1 cellular context compared by ENCODE assay signal in the genomic region with DNA sequence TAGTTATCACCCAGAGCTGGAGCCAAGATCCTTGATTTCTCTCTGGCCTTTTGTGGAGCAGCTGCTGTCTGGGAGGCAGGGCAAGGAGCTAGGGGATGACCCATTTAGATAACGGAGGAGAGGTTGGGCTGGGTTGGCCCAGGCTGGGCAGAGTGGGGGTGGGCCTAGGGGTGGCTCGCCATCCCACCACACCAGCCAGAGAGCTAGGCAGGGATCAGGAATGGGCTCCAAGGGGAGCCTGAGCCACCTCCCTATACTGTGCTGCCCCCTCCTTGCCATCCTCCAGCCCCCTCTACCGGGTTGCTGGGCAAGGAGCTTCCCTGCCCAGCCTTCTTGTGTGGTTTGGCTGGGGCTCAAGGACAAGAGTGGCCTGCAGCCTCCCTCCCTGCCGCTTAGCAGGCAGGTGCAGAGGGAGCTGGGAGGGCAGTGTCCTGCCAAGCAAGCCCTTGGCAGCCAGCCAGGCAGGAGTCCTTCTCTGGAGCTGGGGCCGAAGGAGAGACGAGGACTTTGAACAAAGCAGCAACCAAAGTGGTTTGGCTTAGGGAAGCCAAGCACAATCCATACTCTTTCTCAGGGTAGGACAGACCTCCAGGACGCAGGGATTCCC.
A peak's percentile ranks its signal among the peaks of the same experiment; 100 is the strongest.
TF ChIP-seq lines count a peak whose summit lies in the region.

No MANE protein-coding gene starts in this region.

TF ChIP-seq in HepG2, 621 proteins besides CTCF, POLR2A, EP300 and RAD21 (continued from another document and continues in another):
- TF ChIP-seq ZNF644 (CRISPR knock-in tag; IDR thresholded peaks at IDR 0.05; ENCODE audit: low read depth) (0 out of 2 replicates have a peak, but pooled peaks have one; percentile 40), ZNF274 (CRISPR knock-in tag; IDR thresholded peaks at IDR 0.05) (no peak), RARA (CRISPR knock-in tag; IDR thresholded peaks at IDR 0.05) (no peak), KDM2A (CRISPR knock-in tag; IDR thresholded peaks at IDR 0.05; ENCODE audit: borderline replicate concordance, low read depth) (no peak), ZMAT3 (CRISPR knock-in tag; conservative IDR thresholded peaks at IDR 0.05) (no peak), HMG20A (CRISPR knock-in tag; IDR thresholded peaks at IDR 0.05; ENCODE audit: borderline replicate concordance) (peak; percentile 41; the same call in 1 of the 2 replicates), ZNF24 (IDR thresholded peaks at IDR 0.05) (no peak), GABPB1 (CRISPR knock-in tag; IDR thresholded peaks at IDR 0.05) (peak; percentile 11; the same call in 1 of the 2 replicates), ZNF558 (CRISPR knock-in tag; IDR thresholded peaks at IDR 0.05; ENCODE audit: borderline replicate concordance) (no peak), ZFYVE20 (CRISPR knock-in tag; IDR thresholded peaks at IDR 0.05; ENCODE audit: borderline replicate concordance, low read depth) (no peak), FOXJ3 (CRISPR knock-in tag; IDR thresholded peaks at IDR 0.05; ENCODE audit: borderline replicate concordance) (no peak), YEATS2 (CRISPR knock-in tag; IDR thresholded peaks at IDR 0.05; ENCODE audit: borderline replicate concordance) (0 out of 2 replicates have a peak, but pooled peaks have one; percentile 8), HNF4G (IDR thresholded peaks at IDR 0.05; ENCODE audit: borderline replicate concordance, low read depth, low read length) (peak; percentile 23; the same call in 1 of the 2 replicates), HNF4G (CRISPR knock-in tag; IDR thresholded peaks at IDR 0.05; ENCODE audit: borderline replicate concordance, low read depth) (no peak), ZNF562 (CRISPR knock-in tag; IDR thresholded peaks at IDR 0.05; ENCODE audit: borderline replicate concordance) (no peak), AGO1 (IDR thresholded peaks at IDR 0.05; ENCODE audit: low read depth, low read length, poor library complexity, severe bottlenecking) (no peak), TCF7 (IDR thresholded peaks at IDR 0.05; ENCODE audit: low read depth) (no peak), ZNF430 (CRISPR knock-in tag; IDR thresholded peaks at IDR 0.05) (no peak), ZNF367 (CRISPR knock-in tag; IDR thresholded peaks at IDR 0.05; ENCODE audit: borderline replicate concordance) (no peak), RXRB (CRISPR knock-in tag; IDR thresholded peaks at IDR 0.05; ENCODE audit: borderline replicate concordance) (0 out of 2 replicates have a peak, but pooled peaks have one; percentile 35), CBX1 (IDR thresholded peaks at IDR 0.05; ENCODE audit: low read depth) (peak; percentile 25), POGZ (CRISPR knock-in tag; IDR thresholded peaks at IDR 0.05) (no peak), NFATC3 (CRISPR knock-in tag; IDR thresholded peaks at IDR 0.05) (no peak), ZNF441 (CRISPR knock-in tag; IDR thresholded peaks at IDR 0.05; ENCODE audit: borderline replicate concordance) (no peak), ZSCAN21 (CRISPR knock-in tag; IDR thresholded peaks at IDR 0.05; ENCODE audit: borderline replicate concordance) (0 out of 2 replicates have a peak, but pooled peaks have one; percentile 45), ZBTB8A (CRISPR knock-in tag; IDR thresholded peaks at IDR 0.05; ENCODE audit: borderline replicate concordance, low read depth) (no peak), KAT7 (CRISPR knock-in tag; IDR thresholded peaks at IDR 0.05; ENCODE audit: borderline replicate concordance) (0 out of 2 replicates have a peak, but pooled peaks have one; percentile 29), SOX6 (IDR thresholded peaks at IDR 0.05) (no peak), SOX6 (CRISPR knock-in tag; IDR thresholded peaks at IDR 0.05) (0 out of 2 replicates have a peak, but pooled peaks have one; percentile 19), ZFP36 (IDR thresholded peaks at IDR 0.05; ENCODE audit: borderline replicate concordance, low read depth, low read length, partially characterized antibody) (no peak), ZNF101 (CRISPR knock-in tag; IDR thresholded peaks at IDR 0.05; ENCODE audit: borderline replicate concordance, low read depth) (no peak)
- TF ChIP-seq, protein P1, sequence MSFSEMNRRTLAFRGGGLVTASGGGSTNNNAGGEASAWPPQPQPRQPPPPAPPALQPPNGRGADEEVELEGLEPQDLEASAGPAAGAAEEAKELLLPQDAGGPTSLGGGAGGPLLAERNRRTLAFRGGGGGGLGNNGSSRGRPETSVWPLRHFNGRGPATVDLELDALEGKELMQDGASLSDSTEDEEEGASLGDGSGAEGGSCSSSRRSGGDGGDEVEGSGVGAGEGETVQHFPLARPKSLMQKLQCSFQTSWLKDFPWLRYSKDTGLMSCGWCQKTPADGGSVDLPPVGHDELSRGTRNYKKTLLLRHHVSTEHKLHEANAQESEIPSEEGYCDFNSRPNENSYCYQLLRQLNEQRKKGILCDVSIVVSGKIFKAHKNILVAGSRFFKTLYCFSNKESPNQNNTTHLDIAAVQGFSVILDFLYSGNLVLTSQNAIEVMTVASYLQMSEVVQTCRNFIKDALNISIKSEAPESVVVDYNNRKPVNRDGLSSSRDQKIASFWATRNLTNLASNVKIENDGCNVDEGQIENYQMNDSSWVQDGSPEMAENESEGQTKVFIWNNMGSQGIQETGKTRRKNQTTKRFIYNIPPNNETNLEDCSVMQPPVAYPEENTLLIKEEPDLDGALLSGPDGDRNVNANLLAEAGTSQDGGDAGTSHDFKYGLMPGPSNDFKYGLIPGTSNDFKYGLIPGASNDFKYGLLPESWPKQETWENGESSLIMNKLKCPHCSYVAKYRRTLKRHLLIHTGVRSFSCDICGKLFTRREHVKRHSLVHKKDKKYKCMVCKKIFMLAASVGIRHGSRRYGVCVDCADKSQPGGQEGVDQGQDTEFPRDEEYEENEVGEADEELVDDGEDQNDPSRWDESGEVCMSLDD (CRISPR knock-in tag; IDR thresholded peaks at IDR 0.05; ENCODE audit: borderline replicate concordance): no peak
- TF ChIP-seq, protein P2, sequence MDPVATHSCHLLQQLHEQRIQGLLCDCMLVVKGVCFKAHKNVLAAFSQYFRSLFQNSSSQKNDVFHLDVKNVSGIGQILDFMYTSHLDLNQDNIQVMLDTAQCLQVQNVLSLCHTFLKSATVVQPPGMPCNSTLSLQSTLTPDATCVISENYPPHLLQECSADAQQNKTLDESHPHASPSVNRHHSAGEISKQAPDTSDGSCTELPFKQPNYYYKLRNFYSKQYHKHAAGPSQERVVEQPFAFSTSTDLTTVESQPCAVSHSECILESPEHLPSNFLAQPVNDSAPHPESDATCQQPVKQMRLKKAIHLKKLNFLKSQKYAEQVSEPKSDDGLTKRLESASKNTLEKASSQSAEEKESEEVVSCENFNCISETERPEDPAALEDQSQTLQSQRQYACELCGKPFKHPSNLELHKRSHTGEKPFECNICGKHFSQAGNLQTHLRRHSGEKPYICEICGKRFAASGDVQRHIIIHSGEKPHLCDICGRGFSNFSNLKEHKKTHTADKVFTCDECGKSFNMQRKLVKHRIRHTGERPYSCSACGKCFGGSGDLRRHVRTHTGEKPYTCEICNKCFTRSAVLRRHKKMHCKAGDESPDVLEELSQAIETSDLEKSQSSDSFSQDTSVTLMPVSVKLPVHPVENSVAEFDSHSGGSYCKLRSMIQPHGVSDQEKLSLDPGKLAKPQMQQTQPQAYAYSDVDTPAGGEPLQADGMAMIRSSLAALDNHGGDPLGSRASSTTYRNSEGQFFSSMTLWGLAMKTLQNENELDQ (CRISPR knock-in tag; IDR thresholded peaks at IDR 0.05; ENCODE audit: borderline replicate concordance): no peak
- TF ChIP-seq, protein P3, sequence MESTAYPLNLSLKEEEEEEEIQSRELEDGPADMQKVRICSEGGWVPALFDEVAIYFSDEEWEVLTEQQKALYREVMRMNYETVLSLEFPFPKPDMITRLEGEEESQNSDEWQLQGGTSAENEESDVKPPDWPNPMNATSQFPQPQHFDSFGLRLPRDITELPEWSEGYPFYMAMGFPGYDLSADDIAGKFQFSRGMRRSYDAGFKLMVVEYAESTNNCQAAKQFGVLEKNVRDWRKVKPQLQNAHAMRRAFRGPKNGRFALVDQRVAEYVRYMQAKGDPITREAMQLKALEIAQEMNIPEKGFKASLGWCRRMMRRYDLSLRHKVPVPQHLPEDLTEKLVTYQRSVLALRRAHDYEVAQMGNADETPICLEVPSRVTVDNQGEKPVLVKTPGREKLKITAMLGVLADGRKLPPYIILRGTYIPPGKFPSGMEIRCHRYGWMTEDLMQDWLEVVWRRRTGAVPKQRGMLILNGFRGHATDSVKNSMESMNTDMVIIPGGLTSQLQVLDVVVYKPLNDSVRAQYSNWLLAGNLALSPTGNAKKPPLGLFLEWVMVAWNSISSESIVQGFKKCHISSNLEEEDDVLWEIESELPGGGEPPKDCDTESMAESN (CRISPR knock-in tag; conservative IDR thresholded peaks at IDR 0.05): no peak
- TF ChIP-seq, protein P4, sequence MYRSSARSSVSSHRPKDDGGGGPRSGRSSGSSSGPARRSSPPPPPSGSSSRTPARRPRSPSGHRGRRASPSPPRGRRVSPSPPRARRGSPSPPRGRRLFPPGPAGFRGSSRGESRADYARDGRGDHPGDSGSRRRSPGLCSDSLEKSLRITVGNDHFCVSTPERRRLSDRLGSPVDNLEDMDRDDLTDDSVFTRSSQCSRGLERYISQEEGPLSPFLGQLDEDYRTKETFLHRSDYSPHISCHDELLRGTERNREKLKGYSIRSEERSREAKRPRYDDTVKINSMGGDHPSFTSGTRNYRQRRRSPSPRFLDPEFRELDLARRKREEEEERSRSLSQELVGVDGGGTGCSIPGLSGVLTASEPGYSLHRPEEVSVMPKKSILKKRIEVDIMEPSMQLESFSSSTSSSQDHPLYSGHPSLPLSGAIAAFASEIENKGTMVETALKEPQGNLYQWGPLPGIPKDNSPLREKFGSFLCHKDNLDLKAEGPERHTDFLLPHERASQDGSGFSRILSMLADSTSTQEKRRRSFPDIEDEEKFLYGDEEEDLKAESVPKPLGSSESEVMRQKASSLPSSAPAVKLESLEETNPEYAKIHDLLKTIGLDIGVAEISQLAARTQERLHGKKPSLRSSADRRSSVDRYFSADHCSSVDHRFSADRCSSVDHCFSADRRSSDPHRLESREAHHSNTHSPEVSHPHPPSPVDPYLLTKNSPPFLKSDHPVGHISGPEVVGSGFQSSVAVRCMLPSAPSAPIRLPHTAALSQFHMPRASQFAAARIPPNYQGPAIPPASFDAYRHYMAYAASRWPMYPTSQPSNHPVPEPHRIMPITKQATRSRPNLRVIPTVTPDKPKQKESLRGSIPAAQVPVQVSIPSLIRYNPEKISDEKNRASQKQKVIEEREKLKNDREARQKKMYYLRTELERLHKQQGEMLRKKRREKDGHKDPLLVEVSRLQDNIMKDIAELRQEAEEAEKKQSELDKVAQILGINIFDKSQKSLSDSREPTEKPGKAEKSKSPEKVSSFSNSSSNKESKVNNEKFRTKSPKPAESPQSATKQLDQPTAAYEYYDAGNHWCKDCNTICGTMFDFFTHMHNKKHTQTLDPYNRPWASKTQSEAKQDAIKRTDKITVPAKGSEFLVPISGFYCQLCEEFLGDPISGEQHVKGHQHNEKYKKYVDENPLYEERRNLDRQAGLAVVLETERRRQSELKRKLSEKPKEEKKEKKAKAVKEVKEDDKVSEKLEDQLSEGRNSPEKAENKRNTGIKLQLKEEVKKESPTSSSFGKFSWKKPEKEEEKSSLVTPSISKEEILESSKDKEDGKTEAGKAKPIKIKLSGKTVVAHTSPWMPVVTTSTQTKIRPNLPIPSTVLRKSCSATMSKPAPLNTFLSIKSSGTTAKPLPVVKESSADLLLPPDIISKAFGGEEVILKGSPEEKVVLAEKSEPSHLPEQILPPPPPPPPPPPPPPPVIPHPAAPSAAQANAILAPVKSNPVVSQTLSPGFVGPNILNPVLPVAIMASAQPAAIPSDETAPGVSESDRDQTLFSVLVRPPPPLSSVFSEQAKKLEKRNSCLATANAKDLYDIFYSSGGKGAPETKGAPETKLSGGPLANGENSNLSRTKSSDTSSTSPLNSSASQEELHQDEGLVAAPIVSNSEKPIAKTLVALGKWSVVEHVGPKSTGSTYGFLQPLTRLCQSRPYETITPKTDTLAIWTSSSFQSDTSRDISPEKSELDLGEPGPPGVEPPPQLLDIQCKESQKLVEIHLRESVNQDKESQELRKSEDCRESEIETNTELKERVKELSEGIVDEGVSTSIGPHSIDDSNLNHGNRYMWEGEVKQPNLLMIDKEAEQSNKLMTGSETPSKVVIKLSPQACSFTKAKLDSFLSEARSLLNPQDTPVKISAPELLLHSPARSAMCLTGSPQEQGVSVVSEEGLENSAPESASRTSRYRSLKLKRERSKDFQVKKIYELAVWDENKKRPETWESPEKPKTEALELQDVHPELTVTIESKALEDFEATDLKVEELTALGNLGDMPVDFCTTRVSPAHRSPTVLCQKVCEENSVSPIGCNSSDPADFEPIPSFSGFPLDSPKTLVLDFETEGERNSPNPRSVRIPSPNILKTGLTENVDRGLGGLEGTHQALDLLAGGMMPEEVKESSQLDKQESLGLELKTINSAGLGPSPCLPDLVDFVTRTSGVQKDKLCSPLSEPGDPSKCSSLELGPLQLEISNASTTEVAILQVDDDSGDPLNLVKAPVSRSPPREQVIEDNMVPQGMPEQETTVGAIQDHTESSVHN (CRISPR knock-in tag; IDR thresholded peaks at IDR 0.05): no peak
- TF ChIP-seq, protein P5, sequence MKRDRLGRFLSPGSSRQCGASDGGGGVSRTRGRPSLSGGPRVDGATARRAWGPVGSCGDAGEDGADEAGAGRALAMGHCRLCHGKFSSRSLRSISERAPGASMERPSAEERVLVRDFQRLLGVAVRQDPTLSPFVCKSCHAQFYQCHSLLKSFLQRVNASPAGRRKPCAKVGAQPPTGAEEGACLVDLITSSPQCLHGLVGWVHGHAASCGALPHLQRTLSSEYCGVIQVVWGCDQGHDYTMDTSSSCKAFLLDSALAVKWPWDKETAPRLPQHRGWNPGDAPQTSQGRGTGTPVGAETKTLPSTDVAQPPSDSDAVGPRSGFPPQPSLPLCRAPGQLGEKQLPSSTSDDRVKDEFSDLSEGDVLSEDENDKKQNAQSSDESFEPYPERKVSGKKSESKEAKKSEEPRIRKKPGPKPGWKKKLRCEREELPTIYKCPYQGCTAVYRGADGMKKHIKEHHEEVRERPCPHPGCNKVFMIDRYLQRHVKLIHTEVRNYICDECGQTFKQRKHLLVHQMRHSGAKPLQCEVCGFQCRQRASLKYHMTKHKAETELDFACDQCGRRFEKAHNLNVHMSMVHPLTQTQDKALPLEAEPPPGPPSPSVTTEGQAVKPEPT (CRISPR knock-in tag; IDR thresholded peaks at IDR 0.05; ENCODE audit: low read depth): no peak
- TF ChIP-seq, protein P6, sequence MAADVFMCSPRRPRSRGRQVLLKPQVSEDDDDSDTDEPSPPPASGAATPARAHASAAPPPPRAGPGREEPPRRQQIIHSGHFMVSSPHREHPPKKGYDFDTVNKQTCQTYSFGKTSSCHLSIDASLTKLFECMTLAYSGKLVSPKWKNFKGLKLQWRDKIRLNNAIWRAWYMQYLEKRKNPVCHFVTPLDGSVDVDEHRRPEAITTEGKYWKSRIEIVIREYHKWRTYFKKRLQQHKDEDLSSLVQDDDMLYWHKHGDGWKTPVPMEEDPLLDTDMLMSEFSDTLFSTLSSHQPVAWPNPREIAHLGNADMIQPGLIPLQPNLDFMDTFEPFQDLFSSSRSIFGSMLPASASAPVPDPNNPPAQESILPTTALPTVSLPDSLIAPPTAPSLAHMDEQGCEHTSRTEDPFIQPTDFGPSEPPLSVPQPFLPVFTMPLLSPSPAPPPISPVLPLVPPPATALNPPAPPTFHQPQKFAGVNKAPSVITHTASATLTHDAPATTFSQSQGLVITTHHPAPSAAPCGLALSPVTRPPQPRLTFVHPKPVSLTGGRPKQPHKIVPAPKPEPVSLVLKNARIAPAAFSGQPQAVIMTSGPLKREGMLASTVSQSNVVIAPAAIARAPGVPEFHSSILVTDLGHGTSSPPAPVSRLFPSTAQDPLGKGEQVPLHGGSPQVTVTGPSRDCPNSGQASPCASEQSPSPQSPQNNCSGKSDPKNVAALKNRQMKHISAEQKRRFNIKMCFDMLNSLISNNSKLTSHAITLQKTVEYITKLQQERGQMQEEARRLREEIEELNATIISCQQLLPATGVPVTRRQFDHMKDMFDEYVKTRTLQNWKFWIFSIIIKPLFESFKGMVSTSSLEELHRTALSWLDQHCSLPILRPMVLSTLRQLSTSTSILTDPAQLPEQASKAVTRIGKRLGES (CRISPR knock-in tag; IDR thresholded peaks at IDR 0.05; ENCODE audit: borderline replicate concordance): no peak
